In genomic region chr6:82416346-82416745, GRCh38 we compare ENCODE assay signal across 1 cellular context.
TF ChIP-seq lines count a peak whose summit lies in the region.

No MANE protein-coding gene starts in this region.

TF ChIP-seq in HEK293T, 16 proteins besides CTCF, POLR2A, EP300 and RAD21:
- no peak for TF ChIP-seq FOXK2 (IDR thresholded peaks at IDR 0.05)
- no peak for TF ChIP-seq FOXM1 (IDR thresholded peaks at IDR 0.05; ENCODE audit: borderline replicate concordance)
